Comparison of ENCODE assay signal across 10 cellular contexts in the genomic region with DNA sequence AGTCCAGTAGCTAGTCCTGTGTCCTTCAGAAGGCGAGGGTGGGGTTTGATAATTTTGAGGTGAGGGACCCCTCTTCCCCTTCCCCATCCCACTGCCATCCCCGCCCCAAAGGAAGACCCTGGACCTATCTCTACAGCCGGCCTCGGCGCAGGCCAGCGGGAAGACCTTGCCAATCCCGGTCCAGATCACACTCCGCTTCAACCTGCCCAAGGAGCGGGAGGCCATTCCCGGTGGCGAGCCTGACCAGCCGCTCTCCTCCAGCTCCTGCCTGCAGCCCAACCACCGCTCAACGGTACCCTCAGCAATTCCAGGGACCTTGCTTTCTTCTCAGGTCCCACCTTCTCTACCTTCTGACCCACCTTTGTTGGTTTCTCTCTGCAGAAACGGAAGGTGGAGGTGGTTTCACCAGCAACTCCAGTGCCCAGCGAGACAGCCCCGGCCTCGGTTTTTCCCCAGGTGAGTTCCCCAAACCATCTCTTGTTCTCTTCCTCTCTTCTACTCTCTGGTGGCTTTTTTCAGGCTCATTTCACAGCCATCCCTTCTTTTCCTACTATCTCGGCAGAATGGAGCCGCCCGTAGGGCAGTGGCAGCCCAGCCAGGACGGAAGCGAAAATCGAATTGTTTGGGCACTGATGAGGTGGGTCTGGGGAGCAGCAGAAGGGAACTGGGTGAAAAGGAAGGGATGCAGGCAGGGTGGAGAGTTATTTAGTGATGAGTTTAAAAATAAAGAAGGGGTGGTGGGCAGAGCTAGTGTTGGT. TPM values are rescaled to one million over a fixed set of nuclear protein-coding genes. Genes with fewer than 3 reads are reported as not detected.
DNase-seq lines count a peak whose midpoint lies in the region; ATAC-seq and TF ChIP-seq lines count a peak whose summit lies in the region.
"Had no signal": no experiment of that assay in that cellular context is flagged by ENCODE, and none has a peak within 500 bp of the region (broad histone marks: within the 10 kb centered on the region; RNA-seq: fewer than 3 reads in every experiment).

No MANE protein-coding gene starts in this region.

- POLR2A ChIA-PET in Caco-2 (lab: Charles Lee), result interaction anchor here (0.8 kb wide), 1 partner anchor 51 kb away, joined by 4 read pairs; a partner anchor contains a TSS
- POLR2A ChIA-PET in PC-3 (lab: Charles Lee; ENCODE audit: unreplicated experiment), result no interaction called here
- POLR2A ChIA-PET in HEK293T (lab: Yijun Ruan, JAX), result interaction anchor here (1.3 to 2.9 kb wide), 7 partner anchors 7 to 155 kb away, joined by 5 to 37 read pairs (median 14); a partner anchor contains a TSS

- H3K4me1 Mint-ChIP-seq in Caco-2 (ENCODE audit: low read depth, unreplicated experiment) (peaks cover 11% of the 10 kb centered on the region), endodermal cell (no peaks in the 10 kb centered on the region), progenitor cell of endocrine pancreas (ENCODE audit: low read depth) (peaks cover 6% of the 10 kb centered on the region)

- H3K36me3 Mint-ChIP-seq in Caco-2 (ENCODE audit: insufficient read depth, unreplicated experiment), result peaks cover 70% of the 10 kb centered on the region
- H3K36me3 Mint-ChIP-seq in endodermal cell (ENCODE audit: low read depth), result peaks cover 51% of the 10 kb centered on the region
- peaks cover 22% of the 10 kb centered on the region for H3K36me3 Mint-ChIP-seq in progenitor cell of endocrine pancreas (ENCODE audit: insufficient read depth)

- H3K4me1 ChIP-seq in Caco-2, result peaks cover 21% of the 10 kb centered on the region
- H3K4me1 ChIP-seq in PC-3 (ENCODE audit: insufficient read depth, low read length), result peaks cover 16% of the 10 kb centered on the region
- H3K4me1 ChIP-seq in endodermal cell (ENCODE audit: control insufficient read depth, insufficient read depth, low read length), result no peaks in the 10 kb centered on the region

- H3K79me2 ChIP-seq in PC-3 (ENCODE audit: low read length), result peaks cover 29% of the 10 kb centered on the region

- BruUV-seq in Caco-2 (replicated peaks; lab: Mats Ljungman, UMichigan) (no TSS peak), PC-3 (replicated peaks; lab: Mats Ljungman, UMichigan) (no TSS peak)

- H4K20me1 ChIP-seq in PC-3 (ENCODE audit: low read length), result peaks cover 2% of the 10 kb centered on the region; the same call in 1 of the 2 replicates

- TF ChIP-seq CTCF in Caco-2 (IDR thresholded peaks at IDR 0.05; ENCODE audit: insufficient read depth in 1 of 2, low read depth in 1 of 2, low read length in 1 of 2, severe bottlenecking in 1 of 2, unreplicated experiment in 1 of 2) (no peak), PC-3 (conservative IDR thresholded peaks at IDR 0.05; ENCODE audit: low read depth, low read length) (no peak), endodermal cell (conservative IDR thresholded peaks at IDR 0.05) (no peak), progenitor cell of endocrine pancreas (IDR thresholded peaks at IDR 0.05; ENCODE audit: unreplicated experiment) (no peak)

- H3K9ac ChIP-seq in PC-3 (ENCODE audit: low read length) (no peak overlapping the region), endodermal cell (ENCODE audit: extremely low read depth, low read length, poor library complexity, severe bottlenecking) (no peak overlapping the region)

- peak overlapping the region; percentile 84 for H3K4me2 ChIP-seq in PC-3 (ENCODE audit: low read length)

- H3K4me3 Mint-ChIP-seq in Caco-2 (ENCODE audit: unreplicated experiment) (peak overlapping the region; percentile 83), endodermal cell (peak overlapping the region; percentile 81), progenitor cell of endocrine pancreas (ENCODE audit: low read depth) (peak overlapping the region; percentile 88)

- H3K27me3 ChIP-seq in Caco-2 (replicated peaks; ENCODE audit: control insufficient read depth, insufficient read depth, low read length) (no peaks in the 10 kb centered on the region), PC-3 (ENCODE audit: low read length) (no peaks in the 10 kb centered on the region), endodermal cell (ENCODE audit: control insufficient read depth, insufficient read depth, low read length, poor library complexity, severe bottlenecking) (no peaks in the 10 kb centered on the region)

- H3K27ac Mint-ChIP-seq in Caco-2 (ENCODE audit: unreplicated experiment) (no peak overlapping the region), endodermal cell (no peak overlapping the region), progenitor cell of endocrine pancreas (no peak overlapping the region)

- intact Hi-C loops in Caco-2 (cut with micrococcal nuclease; ENCODE audit: unreplicated experiment), result loop anchor here (2.0 to 5.0 kb wide), 2 partner anchors 59 to 67 kb away; a partner anchor contains a TSS
- intact Hi-C loops in PC-3 (cut with micrococcal nuclease), result loop anchor here (2.0 to 10.0 kb wide), 2 partner anchors 55 to 271 kb away; no protein-coding TSS in a partner anchor

- 95 to 97% methylated on average over 14 to 23 of the region's 24 CpGs for WGBS in endodermal cell (ENCODE audit: insufficient coverage in 1 of 2, insufficient read length in 1 of 2), 2 experiments

- H3F3A ChIP-seq in PC-3 (ENCODE audit: low read length, unreplicated experiment), result no peaks in the 10 kb centered on the region

- CTCF ChIA-PET in Caco-2 (lab: Charles Lee) (interaction anchor here (0.5 to 2.9 kb wide), 4 partner anchors 67 to 175 kb away, joined by 4 to 41 read pairs (median 12); a partner anchor contains a TSS), PC-3 (lab: Charles Lee) (no interaction called here), HEK293T (lab: Yijun Ruan, JAX) (no interaction called here)

- no peak for ATAC-seq in PC-3

- H3K4me3 ChIP-seq in Caco-2 (ENCODE audit: low read depth, low read length) (no peak overlapping the region; the same call in 1 of the 2 replicates), PC-3 (ENCODE audit: low read length) (peak overlapping the region; percentile 70; the same call in 1 of the 2 replicates), endodermal cell (ENCODE audit: low read length) (peak overlapping the region; percentile 92)

- DNase-seq in Caco-2 (no peak), PC-3 (no peak), endodermal cell (no peak), progenitor cell of endocrine pancreas (ENCODE audit: low spot score, unreplicated experiment) (no peak), Kasumi-1 (lab: John Stamatoyannopoulos, UW) (no peak), NCI-H524 treated with DMSO at 0.1 percent for 48 hours (lab: John Stamatoyannopoulos, UW) (no peak), iPS-NIHi7 (ENCODE audit: extremely low spot score) (no peak), HEK293T (ENCODE audit: extremely low spot score) (no peak)
- DNase-seq: amygdala, NCI-H82 had no signal

- peaks cover 8% of the 10 kb centered on the region for H3K36me3 ChIP-seq in Caco-2 (ENCODE audit: control insufficient read depth, insufficient read depth, low read length)
- peaks cover 45% of the 10 kb centered on the region for H3K36me3 ChIP-seq in PC-3 (ENCODE audit: low read depth, low read length)
- peaks cover 51% of the 10 kb centered on the region for H3K36me3 ChIP-seq in endodermal cell (ENCODE audit: control insufficient read depth, insufficient read depth, low read length)

- no peaks in the 10 kb centered on the region for H3K9me2 ChIP-seq in PC-3 (replicated peaks; ENCODE audit: low read length)

- H3K27me3 Mint-ChIP-seq in Caco-2 (ENCODE audit: insufficient read depth, unreplicated experiment), result no peaks in the 10 kb centered on the region
- peaks cover 5% of the 10 kb centered on the region for H3K27me3 Mint-ChIP-seq in endodermal cell (ENCODE audit: insufficient read depth)
- H3K27me3 Mint-ChIP-seq in progenitor cell of endocrine pancreas, result no peaks in the 10 kb centered on the region

- H2AFZ ChIP-seq in PC-3 (ENCODE audit: low read length), result no peak overlapping the region

- H3K9me3 Mint-ChIP-seq in Caco-2 (ENCODE audit: unreplicated experiment) (no peaks in the 10 kb centered on the region), endodermal cell (peaks cover 7% of the 10 kb centered on the region), progenitor cell of endocrine pancreas (ENCODE audit: low read depth) (no peaks in the 10 kb centered on the region)

- H3K9me3 ChIP-seq in Caco-2 (no peaks in the 10 kb centered on the region), PC-3 (ENCODE audit: low read length) (no peaks in the 10 kb centered on the region), endodermal cell (ENCODE audit: control insufficient read depth, low read length) (peaks cover 3% of the 10 kb centered on the region)

- no peak overlapping the region for H3K27ac ChIP-seq in PC-3 (ENCODE audit: low read length)
- no peak overlapping the region for H3K27ac ChIP-seq in endodermal cell (ENCODE audit: low read depth, low read length)

TF ChIP-seq in HEK293T, 16 proteins besides CTCF, POLR2A, EP300 and RAD21:
- TF ChIP-seq LEF1 (IDR thresholded peaks at IDR 0.05; ENCODE audit: borderline replicate concordance), result no peak

RNA-seq across cellular contexts. Expression of a gene that starts 1.3 kb away (rescaled TPM):
- total RNA-seq in Caco-2 (2022) (60.2 and 70.1 TPM in 2 replicates), PC-3 (2014; rRNA removed) (74.9 and 83.9 TPM in 2 replicates), endodermal cell (10 to 100 TPM; 48.5 to 48.8 TPM), progenitor cell of endocrine pancreas (65.8 and 73.1 TPM in 2 replicates)
- polyA plus RNA-seq in endodermal cell (2013, experiment 1 of 2), result 50.5 TPM
- 47.3 TPM for polyA plus RNA-seq in endodermal cell (2013, experiment 2 of 2)

RNA-seq across cellular contexts. Expression of a gene that starts 7.2 kb away (rescaled TPM):
- total RNA-seq in Caco-2 (2022), result 66.7 and 76.4 TPM in 2 replicates
- total RNA-seq in PC-3 (2014; rRNA removed), result 96.2 and 172 TPM in 2 replicates
- 10 to 100 TPM; 41.6 to 47.9 TPM for total RNA-seq in endodermal cell
- 25.8 TPM for polyA plus RNA-seq in endodermal cell (2013, experiment 1 of 2)
- polyA plus RNA-seq in endodermal cell (2013, experiment 2 of 2), result 21.7 TPM
- total RNA-seq in progenitor cell of endocrine pancreas, result 38.5 and 44.0 TPM in 2 replicates

RNA-seq across cellular contexts. Expression of a gene that starts 50.7 kb away (rescaled TPM):
- total RNA-seq in Caco-2 (2022), result 51.2 and 54.9 TPM in 2 replicates
- 70.3 and 84.2 TPM in 2 replicates for total RNA-seq in PC-3 (2014; rRNA removed)
- 10 to 100 TPM; 40.2 to 41.1 TPM for total RNA-seq in endodermal cell
- 50.0 TPM for polyA plus RNA-seq in endodermal cell (2013, experiment 1 of 2)
- polyA plus RNA-seq in endodermal cell (2013, experiment 2 of 2), result 41.7 TPM
- 54.2 and 54.5 TPM in 2 replicates for total RNA-seq in progenitor cell of endocrine pancreas
